Comparison of ENCODE assay signal across 1 cellular context in genomic region chr14:34875031-34875922, GRCh38.
TF ChIP-seq lines count a peak whose summit lies in the region.

Gene BAZ1A (minus strand): TSS chr14:34875360. CDS start chr14:34874604, 756 bp downstream.

TF ChIP-seq in HEK293, 187 proteins besides CTCF, POLR2A, EP300 and RAD21 (continued from another document and continues in another):
- peak; percentile 76 for TF ChIP-seq ZNF366 (tag by site-specific recombination; conservative IDR thresholded peaks at IDR 0.05)
- TF ChIP-seq ZBTB20 (tag by site-specific recombination; IDR thresholded peaks at IDR 0.05) = peak; percentile 76
- TF ChIP-seq ZNF639 (tag by site-specific recombination; IDR thresholded peaks at IDR 0.05) = no peak; the same call in 1 of the 2 replicates
- TF ChIP-seq ZSCAN30 (tag by site-specific recombination; IDR thresholded peaks at IDR 0.05) = no peak
- peak; percentile 25; the same call in 1 of the 2 replicates for TF ChIP-seq ZNF513 (tag by site-specific recombination; IDR thresholded peaks at IDR 0.05)
- no peak for TF ChIP-seq ZNF549 (tag by site-specific recombination; IDR thresholded peaks at IDR 0.05)
- TF ChIP-seq ZEB2 (tag by site-specific recombination; IDR thresholded peaks at IDR 0.05) = peak; percentile 30; the same call in 1 of the 2 replicates
- TF ChIP-seq ZNF830 (tag by site-specific recombination; IDR thresholded peaks at IDR 0.05; ENCODE audit: low read depth) = no peak
- no peak for TF ChIP-seq ZNF777 (tag by site-specific recombination; IDR thresholded peaks at IDR 0.05; ENCODE audit: borderline replicate concordance)
- TF ChIP-seq ZNF354C (tag by site-specific recombination; IDR thresholded peaks at IDR 0.05; ENCODE audit: borderline replicate concordance, low read depth) = no peak
- no peak for TF ChIP-seq ZBTB1 (tag by site-specific recombination; IDR thresholded peaks at IDR 0.05)
- no peak for TF ChIP-seq ZNF391 (tag by site-specific recombination; IDR thresholded peaks at IDR 0.05; ENCODE audit: borderline replicate concordance, low read depth)
- peak; percentile 46; the same call in 1 of the 2 replicates for TF ChIP-seq OSR2 (tag by site-specific recombination; IDR thresholded peaks at IDR 0.05)
- no peak for TF ChIP-seq ZNF10 (tag by site-specific recombination; IDR thresholded peaks at IDR 0.05)
- TF ChIP-seq ZNF24 (tag by site-specific recombination; IDR thresholded peaks at IDR 0.05) = no peak
- TF ChIP-seq IKZF3 (tag by site-specific recombination; IDR thresholded peaks at IDR 0.05) = peak; percentile 94
- TF ChIP-seq ZNF677 (tag by site-specific recombination; IDR thresholded peaks at IDR 0.05) = no peak
- TF ChIP-seq ZNF449 (tag by site-specific recombination; IDR thresholded peaks at IDR 0.05) = no peak
- TF ChIP-seq ZNF837 (tag by site-specific recombination; IDR thresholded peaks at IDR 0.05) = no peak
- TF ChIP-seq ZNF341 (tag by site-specific recombination; IDR thresholded peaks at IDR 0.05; ENCODE audit: low read depth) = peak; percentile 83
- TF ChIP-seq ZNF157 (tag by site-specific recombination; IDR thresholded peaks at IDR 0.05) = no peak
- peak; percentile 31; the same call in 1 of the 2 replicates for TF ChIP-seq WT1 (tag by site-specific recombination; IDR thresholded peaks at IDR 0.05)
- no peak for TF ChIP-seq ZFP37 (tag by site-specific recombination; IDR thresholded peaks at IDR 0.05)
- TF ChIP-seq ZSCAN16 (tag by site-specific recombination; IDR thresholded peaks at IDR 0.05) = no peak
- TF ChIP-seq ZNF521 (tag by site-specific recombination; IDR thresholded peaks at IDR 0.05) = no peak
- TF ChIP-seq ZNF138 (tag by site-specific recombination; IDR thresholded peaks at IDR 0.05; ENCODE audit: borderline replicate concordance) = no peak
- 0 out of 2 replicates have a peak, but pooled peaks have one; percentile 21 for TF ChIP-seq YY2 (tag by site-specific recombination; IDR thresholded peaks at IDR 0.05)
- no peak for TF ChIP-seq ZNF529 (tag by site-specific recombination; IDR thresholded peaks at IDR 0.05; ENCODE audit: insufficient replicate concordance)
- no peak for TF ChIP-seq ZBTB10 (tag by site-specific recombination; IDR thresholded peaks at IDR 0.05)
- no peak for TF ChIP-seq ZBTB6 (tag by site-specific recombination; IDR thresholded peaks at IDR 0.05)
- no peak for TF ChIP-seq ZNF239 (tag by site-specific recombination; IDR thresholded peaks at IDR 0.05)
- TF ChIP-seq PBX3 (CRISPR knock-in tag; IDR thresholded peaks at IDR 0.05) = no peak
- no peak for TF ChIP-seq ZNF510 (tag by site-specific recombination; IDR thresholded peaks at IDR 0.05; ENCODE audit: insufficient replicate concordance)
- TF ChIP-seq ZNF140 (tag by site-specific recombination; IDR thresholded peaks at IDR 0.05) = no peak
- TF ChIP-seq MEIS1 (CRISPR knock-in tag; IDR thresholded peaks at IDR 0.05; ENCODE audit: borderline replicate concordance) = no peak
- no peak for TF ChIP-seq ZNF148 (tag by site-specific recombination; IDR thresholded peaks at IDR 0.05; ENCODE audit: borderline replicate concordance)
- TF ChIP-seq ZNF561 (tag by site-specific recombination; IDR thresholded peaks at IDR 0.05; ENCODE audit: borderline replicate concordance) = peak; percentile 77
- TF ChIP-seq ZNF624 (tag by site-specific recombination; IDR thresholded peaks at IDR 0.05) = no peak
- TF ChIP-seq ZNF785 (tag by site-specific recombination; IDR thresholded peaks at IDR 0.05) = no peak
- peak; percentile 45; the same call in 1 of the 2 replicates for TF ChIP-seq ZIC2 (tag by site-specific recombination; IDR thresholded peaks at IDR 0.05)
- TF ChIP-seq BCL11B (tag by site-specific recombination; IDR thresholded peaks at IDR 0.05; ENCODE audit: low read depth) = no peak
- TF ChIP-seq KLF8 (tag by site-specific recombination; IDR thresholded peaks at IDR 0.05) = peak; percentile 39; the same call in 1 of the 2 replicates
- no peak for TF ChIP-seq ZNF146 (tag by site-specific recombination; IDR thresholded peaks at IDR 0.05)
- TF ChIP-seq SP7 (tag by site-specific recombination; IDR thresholded peaks at IDR 0.05) = no peak; the same call in none of the 2 replicates
- no peak for TF ChIP-seq ZNF214 (tag by site-specific recombination; IDR thresholded peaks at IDR 0.05; ENCODE audit: borderline replicate concordance)
- TF ChIP-seq ZNF768 (tag by site-specific recombination; IDR thresholded peaks at IDR 0.05) = no peak
- TF ChIP-seq EGR2 (tag by site-specific recombination; IDR thresholded peaks at IDR 0.05; ENCODE audit: low read depth) = no peak
- TF ChIP-seq ZBTB8A (tag by site-specific recombination; IDR thresholded peaks at IDR 0.05) = 0 out of 2 replicates have a peak, but pooled peaks have one; percentile 7
- no peak for TF ChIP-seq ZNF169 (tag by site-specific recombination; IDR thresholded peaks at IDR 0.05)
- no peak for TF ChIP-seq ZNF112 (tag by site-specific recombination; IDR thresholded peaks at IDR 0.05)
- TF ChIP-seq ZNF292 (tag by site-specific recombination; IDR thresholded peaks at IDR 0.05; ENCODE audit: borderline replicate concordance, low read depth) = no peak
- TF ChIP-seq ZBTB21 (tag by site-specific recombination; IDR thresholded peaks at IDR 0.05) = no peak
- no peak for TF ChIP-seq ZNF211 (tag by site-specific recombination; IDR thresholded peaks at IDR 0.05; ENCODE audit: low read depth)
- TF ChIP-seq ZNF645 (tag by site-specific recombination; IDR thresholded peaks at IDR 0.05) = no peak
- TF ChIP-seq ZNF514 (tag by site-specific recombination; IDR thresholded peaks at IDR 0.05) = no peak
- TF ChIP-seq ZFP3 (tag by site-specific recombination; IDR thresholded peaks at IDR 0.05; ENCODE audit: low read depth) = no peak
- TF ChIP-seq PRDM1 (tag by site-specific recombination; IDR thresholded peaks at IDR 0.05) = peak; percentile 83
- no peak for TF ChIP-seq RBAK (tag by site-specific recombination; IDR thresholded peaks at IDR 0.05)
- peak; percentile 14; the same call in 1 of the 2 replicates for TF ChIP-seq ZSCAN23 (tag by site-specific recombination; IDR thresholded peaks at IDR 0.05)
- no peak for TF ChIP-seq ZNF626 (tag by site-specific recombination; IDR thresholded peaks at IDR 0.05)
- TF ChIP-seq ZBTB17 (tag by site-specific recombination; IDR thresholded peaks at IDR 0.05) = peak; percentile 96
- TF ChIP-seq ZNF558 (tag by site-specific recombination; IDR thresholded peaks at IDR 0.05) = no peak
- no peak for TF ChIP-seq ZNF473 (tag by site-specific recombination; IDR thresholded peaks at IDR 0.05)
- peak; percentile 57 for TF ChIP-seq ZNF335 (tag by site-specific recombination; conservative IDR thresholded peaks at IDR 0.05)
